In genomic region chr2:231181848-231182247, GRCh38 we compare ENCODE assay signal across 1 cellular context.
A peak's percentile ranks its signal among the peaks of the same experiment; 100 is the strongest.
TF ChIP-seq lines count a peak whose summit lies in the region.

No MANE protein-coding gene starts in this region.

TF ChIP-seq in GM12878, 131 proteins besides CTCF, POLR2A, EP300 and RAD21 (continues in another document):
- TF ChIP-seq SMAD1 (IDR thresholded peaks at IDR 0.05; ENCODE audit: low read depth, partially characterized antibody) (no peak), ZNF622 (IDR thresholded peaks at IDR 0.05) (no peak), SREBF1 (IDR thresholded peaks at IDR 0.05; ENCODE audit: low read length) (no peak), BHLHE40 (IDR thresholded peaks at IDR 0.05; ENCODE audit: borderline replicate concordance in 1 of 2, low read depth in 2 of 2, low read length in 1 of 2) (peak in 1 of 2 experiments; percentile 39; a peak in 2 of 4 replicates), NFXL1 (IDR thresholded peaks at IDR 0.05; ENCODE audit: borderline replicate concordance) (no peak), DPF2 (IDR thresholded peaks at IDR 0.05) (peak; percentile 75; the same call in 1 of the 2 replicates), BCL11A (IDR thresholded peaks at IDR 0.05; ENCODE audit: low read depth, low read length) (peak; percentile 77), ZNF24 (IDR thresholded peaks at IDR 0.05) (0 out of 2 replicates have a peak, but pooled peaks have one; percentile 5), E4F1 (IDR thresholded peaks at IDR 0.05; ENCODE audit: borderline replicate concordance, partially characterized antibody) (no peak), ETV6 (conservative IDR thresholded peaks at IDR 0.05 in 1 of 2, IDR thresholded peaks at IDR 0.05 in 1 of 2; ENCODE audit: borderline replicate concordance in 1 of 2, low read depth in 1 of 2) (peak in 1 of 2 experiments; percentile 67; a peak in 1 of 4 replicates), TCF3 (IDR thresholded peaks at IDR 0.05; ENCODE audit: borderline replicate concordance, insufficient read depth, low read depth, low read length) (0 out of 2 replicates have a peak, but pooled peaks have one; percentile 59), FOXM1 (IDR thresholded peaks at IDR 0.05; ENCODE audit: low read depth, low read length) (peak; percentile 88), CEBPZ (IDR thresholded peaks at IDR 0.05; ENCODE audit: low read depth, low read length) (no peak), ASH2L (IDR thresholded peaks at IDR 0.05; ENCODE audit: borderline replicate concordance, low read depth) (no peak), BACH1 (IDR thresholded peaks at IDR 0.05; ENCODE audit: borderline replicate concordance) (peak; percentile 54; the same call in 1 of the 2 replicates), SPI1 (IDR thresholded peaks at IDR 0.05; ENCODE audit: borderline replicate concordance, insufficient read depth, low read depth, low read length) (peak; percentile 88), NR2C2 (IDR thresholded peaks at IDR 0.05; ENCODE audit: borderline replicate concordance, control insufficient read depth, insufficient read length, low read depth) (no peak), ZBTB4 (CRISPR knock-in tag; IDR thresholded peaks at IDR 0.05) (no peak), ZNF207 (IDR thresholded peaks at IDR 0.05; ENCODE audit: borderline replicate concordance) (no peak), NFIC (IDR thresholded peaks at IDR 0.05; ENCODE audit: low read depth, low read length) (peak; percentile 81), ZNF217 (IDR thresholded peaks at IDR 0.05) (no peak), SREBF2 (IDR thresholded peaks at IDR 0.05; ENCODE audit: low read length) (no peak), REST (IDR thresholded peaks at IDR 0.05; ENCODE audit: low read depth, low read length) (no peak), IRF5 (IDR thresholded peaks at IDR 0.05; ENCODE audit: borderline replicate concordance) (no peak), SP1 (IDR thresholded peaks at IDR 0.05; ENCODE audit: low read depth, low read length) (peak; percentile 19), HDGF (IDR thresholded peaks at IDR 0.05) (no peak; the same call in 1 of the 2 replicates), YY1 (IDR thresholded peaks at IDR 0.05; ENCODE audit: low read depth, low read length) (peak; percentile 73)
- TF ChIP-seq, protein P1, sequence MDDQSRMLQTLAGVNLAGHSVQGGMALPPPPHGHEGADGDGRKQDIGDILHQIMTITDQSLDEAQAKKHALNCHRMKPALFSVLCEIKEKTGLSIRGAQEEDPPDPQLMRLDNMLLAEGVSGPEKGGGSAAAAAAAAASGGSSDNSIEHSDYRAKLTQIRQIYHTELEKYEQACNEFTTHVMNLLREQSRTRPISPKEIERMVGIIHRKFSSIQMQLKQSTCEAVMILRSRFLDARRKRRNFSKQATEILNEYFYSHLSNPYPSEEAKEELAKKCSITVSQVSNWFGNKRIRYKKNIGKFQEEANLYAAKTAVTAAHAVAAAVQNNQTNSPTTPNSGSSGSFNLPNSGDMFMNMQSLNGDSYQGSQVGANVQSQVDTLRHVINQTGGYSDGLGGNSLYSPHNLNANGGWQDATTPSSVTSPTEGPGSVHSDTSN (IDR thresholded peaks at IDR 0.05; ENCODE audit: insufficient replicate concordance, low read depth, low read length) = no peak
- TF ChIP-seq, protein P2, sequence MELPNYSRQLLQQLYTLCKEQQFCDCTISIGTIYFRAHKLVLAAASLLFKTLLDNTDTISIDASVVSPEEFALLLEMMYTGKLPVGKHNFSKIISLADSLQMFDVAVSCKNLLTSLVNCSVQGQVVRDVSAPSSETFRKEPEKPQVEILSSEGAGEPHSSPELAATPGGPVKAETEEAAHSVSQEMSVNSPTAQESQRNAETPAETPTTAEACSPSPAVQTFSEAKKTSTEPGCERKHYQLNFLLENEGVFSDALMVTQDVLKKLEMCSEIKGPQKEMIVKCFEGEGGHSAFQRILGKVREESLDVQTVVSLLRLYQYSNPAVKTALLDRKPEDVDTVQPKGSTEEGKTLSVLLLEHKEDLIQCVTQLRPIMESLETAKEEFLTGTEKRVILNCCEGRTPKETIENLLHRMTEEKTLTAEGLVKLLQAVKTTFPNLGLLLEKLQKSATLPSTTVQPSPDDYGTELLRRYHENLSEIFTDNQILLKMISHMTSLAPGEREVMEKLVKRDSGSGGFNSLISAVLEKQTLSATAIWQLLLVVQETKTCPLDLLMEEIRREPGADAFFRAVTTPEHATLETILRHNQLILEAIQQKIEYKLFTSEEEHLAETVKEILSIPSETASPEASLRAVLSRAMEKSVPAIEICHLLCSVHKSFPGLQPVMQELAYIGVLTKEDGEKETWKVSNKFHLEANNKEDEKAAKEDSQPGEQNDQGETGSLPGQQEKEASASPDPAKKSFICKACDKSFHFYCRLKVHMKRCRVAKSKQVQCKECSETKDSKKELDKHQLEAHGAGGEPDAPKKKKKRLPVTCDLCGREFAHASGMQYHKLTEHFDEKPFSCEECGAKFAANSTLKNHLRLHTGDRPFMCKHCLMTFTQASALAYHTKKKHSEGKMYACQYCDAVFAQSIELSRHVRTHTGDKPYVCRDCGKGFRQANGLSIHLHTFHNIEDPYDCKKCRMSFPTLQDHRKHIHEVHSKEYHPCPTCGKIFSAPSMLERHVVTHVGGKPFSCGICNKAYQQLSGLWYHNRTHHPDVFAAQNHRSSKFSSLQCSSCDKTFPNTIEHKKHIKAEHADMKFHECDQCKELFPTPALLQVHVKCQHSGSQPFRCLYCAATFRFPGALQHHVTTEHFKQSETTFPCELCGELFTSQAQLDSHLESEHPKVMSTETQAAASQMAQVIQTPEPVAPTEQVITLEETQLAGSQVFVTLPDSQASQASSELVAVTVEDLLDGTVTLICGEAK (IDR thresholded peaks at IDR 0.05; ENCODE audit: borderline replicate concordance) = no peak
- TF ChIP-seq, protein P3, sequence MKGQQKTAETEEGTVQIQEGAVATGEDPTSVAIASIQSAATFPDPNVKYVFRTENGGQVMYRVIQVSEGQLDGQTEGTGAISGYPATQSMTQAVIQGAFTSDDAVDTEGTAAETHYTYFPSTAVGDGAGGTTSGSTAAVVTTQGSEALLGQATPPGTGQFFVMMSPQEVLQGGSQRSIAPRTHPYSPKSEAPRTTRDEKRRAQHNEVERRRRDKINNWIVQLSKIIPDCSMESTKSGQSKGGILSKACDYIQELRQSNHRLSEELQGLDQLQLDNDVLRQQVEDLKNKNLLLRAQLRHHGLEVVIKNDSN (IDR thresholded peaks at IDR 0.05; ENCODE audit: borderline replicate concordance, extremely low read length, insufficient read depth, low read depth, low read length) = no peak
- TF ChIP-seq, protein P4, sequence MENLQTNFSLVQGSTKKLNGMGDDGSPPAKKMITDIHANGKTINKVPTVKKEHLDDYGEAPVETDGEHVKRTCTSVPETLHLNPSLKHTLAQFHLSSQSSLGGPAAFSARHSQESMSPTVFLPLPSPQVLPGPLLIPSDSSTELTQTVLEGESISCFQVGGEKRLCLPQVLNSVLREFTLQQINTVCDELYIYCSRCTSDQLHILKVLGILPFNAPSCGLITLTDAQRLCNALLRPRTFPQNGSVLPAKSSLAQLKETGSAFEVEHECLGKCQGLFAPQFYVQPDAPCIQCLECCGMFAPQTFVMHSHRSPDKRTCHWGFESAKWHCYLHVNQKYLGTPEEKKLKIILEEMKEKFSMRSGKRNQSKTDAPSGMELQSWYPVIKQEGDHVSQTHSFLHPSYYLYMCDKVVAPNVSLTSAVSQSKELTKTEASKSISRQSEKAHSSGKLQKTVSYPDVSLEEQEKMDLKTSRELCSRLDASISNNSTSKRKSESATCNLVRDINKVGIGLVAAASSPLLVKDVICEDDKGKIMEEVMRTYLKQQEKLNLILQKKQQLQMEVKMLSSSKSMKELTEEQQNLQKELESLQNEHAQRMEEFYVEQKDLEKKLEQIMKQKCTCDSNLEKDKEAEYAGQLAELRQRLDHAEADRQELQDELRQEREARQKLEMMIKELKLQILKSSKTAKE (IDR thresholded peaks at IDR 0.05; ENCODE audit: low read depth, poor library complexity, severe bottlenecking) = no peak
